39 cellular contexts compared by ENCODE assay signal in the genomic region with DNA sequence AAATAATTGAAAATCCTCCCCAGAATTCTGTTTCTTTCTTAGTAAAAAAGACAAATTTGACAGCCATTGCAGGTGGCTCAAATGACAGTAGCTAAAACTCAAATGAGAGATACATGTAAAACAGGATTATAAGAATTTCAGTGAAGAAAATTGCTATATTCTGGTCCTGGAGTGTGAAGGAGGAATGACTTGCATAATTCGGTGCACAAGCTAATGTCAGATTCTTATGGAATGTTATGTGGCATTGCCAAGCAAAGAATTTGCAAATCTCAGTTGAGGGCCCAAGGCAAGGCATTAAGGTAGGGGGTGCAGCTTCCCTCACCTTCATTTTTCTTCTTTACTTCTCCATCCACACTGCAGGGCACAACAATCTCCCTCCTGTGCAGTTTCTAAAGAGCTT. TPM values are rescaled to one million over a fixed set of nuclear protein-coding genes. Genes with fewer than 3 reads are reported as not detected.
"Had no signal": no experiment of that assay in that cellular context is flagged by ENCODE, and none has a peak within 500 bp of the region (broad histone marks: within the 10 kb centered on the region; RNA-seq: fewer than 3 reads in every experiment).

No MANE protein-coding gene starts in this region.

- DNase-seq: activated B cell treated with CpG ODN at 0.5 μM for 24 hours; activated CD4-positive, alpha-beta memory T cell treated with anti-CD3 and anti-CD28 coated beads for 36 hours; activated CD4-positive, alpha-beta T cell treated with anti-CD3 and anti-CD28 coated beads for 4 hours; activated CD4-positive, alpha-beta T cell treated with anti-CD3 and anti-CD28 coated beads, Interleukin-2, amount 10 ng/mL, durations not matched to agents 24 days and 14 days; activated CD4-positive, alpha-beta T cell treated with anti-CD3 and anti-CD28 coated beads, Interleukin-2, amount 50 U/mL, for 1 hour; activated CD4-positive, alpha-beta T cell treated with anti-CD3 and anti-CD28 coated beads, Interleukin-2, amount 50 U/mL, for 4 hours; activated CD4-positive, CD25-positive, alpha-beta regulatory T cell treated with anti-CD3 and anti-CD28 coated beads, Interleukin-2, amount 50 U/mL, for 72 hours; activated CD8-positive, alpha-beta memory T cell treated with anti-CD3 and anti-CD28 coated beads, Interleukin-2, amount 50 U/mL, for 4 hours; activated CD8-positive, alpha-beta T cell treated with anti-CD3 and anti-CD28 coated beads for 36 hours; activated effector memory CD4-positive, alpha-beta T cell treated with Interleukin-2 at 50 U/mL for 16 hours; activated gamma-delta T cell; activated naive CD4-positive, alpha-beta T cell treated with anti-CD3 and anti-CD28 coated beads, Interleukin-2, amount 10 ng/mL, durations not matched to agents 7 days and 5 days; activated naive CD4-positive, alpha-beta T cell treated with Interleukin-2 at 50 U/mL for 16 hours; activated naive CD8-positive, alpha-beta T cell treated with anti-CD3 and anti-CD28 coated beads, Interleukin-2, amount 10 ng/mL, durations not matched to agents 7 days and 5 days; activated naive CD8-positive, alpha-beta T cell treated with anti-CD3 and anti-CD28 coated beads, Interleukin-2, amount 50 U/mL, for 24 hours; activated T-cell treated with anti-CD3 and anti-CD28 coated beads for 4 hours; activated T-cell treated with anti-CD3 and anti-CD28 coated beads, Interleukin-2, amount 50 U/mL, for 1 hour; activated T-cell treated with anti-CD3 and anti-CD28 coated beads, Interleukin-2, amount 50 U/mL, for 4 hours; activated T-cell treated with anti-CD3 and anti-CD28 coated beads, Interleukin-2, amount 50 U/mL, for 72 hours; amygdala; anterior cingulate cortex; caudate nucleus; cerebellar nuclear complex; T-helper 1 cell; T-helper 2 cell; T-helper 9 cell had no signal

- H3K36me3 ChIP-seq: ascending aorta, cardiac muscle cell had no signal

- H3K27me3 ChIP-seq: ascending aorta, cardiac muscle cell had no signal

- H3K27ac Mint-ChIP-seq: activated B cell treated with CpG ODN at 0.5 μM for 24 hours; activated CD4-positive, alpha-beta memory T cell treated with anti-CD3 and anti-CD28 coated beads for 36 hours; activated CD4-positive, alpha-beta T cell treated with anti-CD3 and anti-CD28 coated beads, Interleukin-2, amount 10 ng/mL, durations not matched to agents 24 days and 14 days; activated CD8-positive, alpha-beta T cell treated with anti-CD3 and anti-CD28 coated beads for 36 hours; activated naive CD4-positive, alpha-beta T cell treated with anti-CD3 and anti-CD28 coated beads, Interleukin-2, amount 10 ng/mL, durations not matched to agents 7 days and 5 days; activated naive CD4-positive, alpha-beta T cell treated with anti-CD3 and anti-CD28 coated beads, Interleukin-2, amount 50 U/mL, for 24 hours; activated naive CD8-positive, alpha-beta T cell; activated naive CD8-positive, alpha-beta T cell treated with anti-CD3 and anti-CD28 coated beads, Interleukin-2, amount 10 ng/mL, durations not matched to agents 7 days and 5 days; activated naive CD8-positive, alpha-beta T cell treated with anti-CD3 and anti-CD28 coated beads, Interleukin-2, amount 50 U/mL, for 24 hours; activated T-cell treated with anti-CD3 and anti-CD28 coated beads, Interleukin-2, amount 50 U/mL, for 72 hours; activated T-helper 2 cell treated with anti-CD3 and anti-CD28 coated beads, Interferon-gamma antibody, Interleukin-2, Interleukin-4, amounts not matched to agents 10 μg/mL and 5 μg/mL and 100 μg/mL, durations not matched to agents 14 hours and 24 hours and 36 hours; brain; T-helper 1 cell treated with Interleukin-12 subunit alpha and Interleukin-12 subunit beta and Interleukin-4 antibody, amounts not matched to agents 30 μg/mL and 1 μg/mL, for 36 hours; T-helper 2 cell treated with Interferon-gamma antibody and Interleukin-4, amounts not matched to agents 5 μg/mL and 100 μg/mL, for 36 hours had no signal

- H3K27me3 Mint-ChIP-seq: activated CD4-positive, alpha-beta memory T cell treated with anti-CD3 and anti-CD28 coated beads for 36 hours; activated naive CD4-positive, alpha-beta T cell treated with anti-CD3 and anti-CD28 coated beads, Interleukin-2, amount 10 ng/mL, durations not matched to agents 7 days and 5 days; activated naive CD4-positive, alpha-beta T cell treated with anti-CD3 and anti-CD28 coated beads, Interleukin-2, amount 50 U/mL, for 24 hours; activated naive CD8-positive, alpha-beta T cell; brain; central memory CD8-positive, alpha-beta T cell had no signal

- FAIRE-seq: bronchial epithelial cell, TTC549 had no signal

- H3K4me3 Mint-ChIP-seq: activated B cell treated with CpG ODN at 0.5 μM for 24 hours; activated CD4-positive, alpha-beta memory T cell treated with anti-CD3 and anti-CD28 coated beads for 36 hours; activated CD4-positive, alpha-beta T cell treated with anti-CD3 and anti-CD28 coated beads, Interleukin-2, amount 10 ng/mL, durations not matched to agents 24 days and 14 days; activated CD8-positive, alpha-beta T cell treated with anti-CD3 and anti-CD28 coated beads for 36 hours; activated naive CD4-positive, alpha-beta T cell treated with anti-CD3 and anti-CD28 coated beads, Interleukin-2, amount 10 ng/mL, durations not matched to agents 7 days and 5 days; activated naive CD4-positive, alpha-beta T cell treated with anti-CD3 and anti-CD28 coated beads, Interleukin-2, amount 50 U/mL, for 24 hours; activated naive CD8-positive, alpha-beta T cell; activated naive CD8-positive, alpha-beta T cell treated with anti-CD3 and anti-CD28 coated beads, Interleukin-2, amount 10 ng/mL, durations not matched to agents 7 days and 5 days; activated naive CD8-positive, alpha-beta T cell treated with anti-CD3 and anti-CD28 coated beads, Interleukin-2, amount 50 U/mL, for 24 hours; activated T-cell treated with anti-CD3 and anti-CD28 coated beads, Interleukin-2, amount 50 U/mL, for 4 hours; activated T-cell treated with anti-CD3 and anti-CD28 coated beads, Interleukin-2, amount 50 U/mL, for 72 hours; brain; central memory CD8-positive, alpha-beta T cell; T-helper 1 cell treated with Interleukin-12 subunit alpha and Interleukin-12 subunit beta and Interleukin-4 antibody, amounts not matched to agents 30 μg/mL and 1 μg/mL, for 36 hours; T-helper 2 cell treated with Interferon-gamma antibody and Interleukin-4, amounts not matched to agents 5 μg/mL and 100 μg/mL, for 36 hours had no signal

- H3K4me1 Mint-ChIP-seq: activated B cell treated with CpG ODN at 0.5 μM for 24 hours; activated CD4-positive, alpha-beta T cell treated with anti-CD3 and anti-CD28 coated beads, Interleukin-2, amount 10 ng/mL, durations not matched to agents 24 days and 14 days; activated naive CD4-positive, alpha-beta T cell treated with anti-CD3 and anti-CD28 coated beads, Interleukin-2, amount 10 ng/mL, durations not matched to agents 7 days and 5 days; activated naive CD4-positive, alpha-beta T cell treated with anti-CD3 and anti-CD28 coated beads, Interleukin-2, amount 50 U/mL, for 24 hours; activated naive CD8-positive, alpha-beta T cell treated with anti-CD3 and anti-CD28 coated beads, Interleukin-2, amount 10 ng/mL, durations not matched to agents 7 days and 5 days; activated naive CD8-positive, alpha-beta T cell treated with anti-CD3 and anti-CD28 coated beads, Interleukin-2, amount 50 U/mL, for 24 hours; central memory CD8-positive, alpha-beta T cell had no signal

- ATAC-seq: activated CD8-positive, alpha-beta T cell treated with anti-CD3 and anti-CD28 coated beads for 36 hours; activated naive CD8-positive, alpha-beta T cell treated with anti-CD3 and anti-CD28 coated beads, Interleukin-2, amount 50 U/mL, for 24 hours; activated T-cell treated with anti-CD3 and anti-CD28 coated beads, Interleukin-2, amount 50 U/mL, for 4 hours; activated T-cell treated with anti-CD3 and anti-CD28 coated beads, Interleukin-2, amount 50 U/mL, for 72 hours had no signal

- H3K27ac ChIP-seq: ascending aorta, cardiac muscle cell, VCaP had no signal

- H3K9me3 ChIP-seq: ascending aorta had no signal

- H3K9me3 Mint-ChIP-seq: activated B cell treated with CpG ODN at 0.5 μM for 24 hours; activated CD4-positive, alpha-beta memory T cell treated with anti-CD3 and anti-CD28 coated beads for 36 hours; activated CD4-positive, alpha-beta T cell treated with anti-CD3 and anti-CD28 coated beads, Interleukin-2, amount 10 ng/mL, durations not matched to agents 24 days and 14 days; activated CD8-positive, alpha-beta T cell treated with anti-CD3 and anti-CD28 coated beads for 36 hours; activated naive CD4-positive, alpha-beta T cell treated with anti-CD3 and anti-CD28 coated beads, Interleukin-2, amount 10 ng/mL, durations not matched to agents 7 days and 5 days; activated naive CD4-positive, alpha-beta T cell treated with anti-CD3 and anti-CD28 coated beads, Interleukin-2, amount 50 U/mL, for 24 hours; activated naive CD8-positive, alpha-beta T cell treated with anti-CD3 and anti-CD28 coated beads, Interleukin-2, amount 10 ng/mL, durations not matched to agents 7 days and 5 days; activated naive CD8-positive, alpha-beta T cell treated with anti-CD3 and anti-CD28 coated beads, Interleukin-2, amount 50 U/mL, for 24 hours; activated T-cell treated with anti-CD3 and anti-CD28 coated beads, Interleukin-2, amount 50 U/mL, for 4 hours; activated T-cell treated with anti-CD3 and anti-CD28 coated beads, Interleukin-2, amount 50 U/mL, for 72 hours; activated T-helper 2 cell treated with anti-CD3 and anti-CD28 coated beads, Interferon-gamma antibody, Interleukin-2, Interleukin-4, amounts not matched to agents 10 μg/mL and 5 μg/mL and 100 μg/mL, durations not matched to agents 14 hours and 24 hours and 36 hours; central memory CD8-positive, alpha-beta T cell; T-helper 1 cell treated with Interleukin-12 subunit alpha and Interleukin-12 subunit beta and Interleukin-4 antibody, amounts not matched to agents 30 μg/mL and 1 μg/mL, for 36 hours; T-helper 2 cell treated with Interferon-gamma antibody and Interleukin-4, amounts not matched to agents 5 μg/mL and 100 μg/mL, for 36 hours had no signal

- H3K36me3 Mint-ChIP-seq: activated CD4-positive, alpha-beta memory T cell treated with anti-CD3 and anti-CD28 coated beads for 36 hours; activated naive CD4-positive, alpha-beta T cell treated with anti-CD3 and anti-CD28 coated beads, Interleukin-2, amount 10 ng/mL, durations not matched to agents 7 days and 5 days; activated naive CD4-positive, alpha-beta T cell treated with anti-CD3 and anti-CD28 coated beads, Interleukin-2, amount 50 U/mL, for 24 hours; activated naive CD8-positive, alpha-beta T cell had no signal

- H3K4me3 ChIP-seq: ascending aorta, cardiac muscle cell had no signal

RNA-seq across cellular contexts. Expression of gene RAB38, which starts 35.4 kb away (rescaled TPM):
- total RNA-seq: ascending aorta, chondrocyte had no signal
